21 cellular contexts compared by ENCODE assay signal in genomic region chr14:85334316-85334715, GRCh38.
"Had no signal": no experiment of that assay in that cellular context is flagged by ENCODE, and none has a peak within 500 bp of the region (broad histone marks: within the 10 kb centered on the region; RNA-seq: fewer than 3 reads in every experiment).

No MANE protein-coding gene starts in this region.

- DNase-seq: colonic mucosa; cortex of kidney; effector CD8-positive, alpha-beta T cell; effector memory CD8-positive, alpha-beta T cell; endodermal cell; erythroblast; esophagus squamous epithelium; foreskin fibroblast; foreskin melanocyte; gastrocnemius medialis; glutamatergic neuron; head of caudate nucleus; heart right ventricle; hippocampal formation; left cardiac atrium; left lung; left ventricle myocardium superior; lower lobe of right lung; mesenchymal stem cell; mucosa of descending colon had no signal

- H3K4me3 ChIP-seq: colonic mucosa, esophagus squamous epithelium, gastrocnemius medialis, heart right ventricle, left lung, lower lobe of right lung, mucosa of descending colon had no signal

- ATAC-seq: effector memory CD8-positive, alpha-beta T cell; esophagus mucosa; gastrocnemius medialis; heart right ventricle; left cardiac atrium; left lung; left ventricle myocardium superior; lower lobe of right lung; mucosa of descending colon had no signal
